8 cellular contexts compared by ENCODE assay signal in genomic region chr2:160406591-160407392, GRCh38.
A peak's percentile ranks its signal among the peaks of the same experiment; 100 is the strongest.
DNase-seq lines count a peak whose midpoint lies in the region; ATAC-seq and TF ChIP-seq lines count a peak whose summit lies in the region.

No MANE protein-coding gene starts in this region.

- H3K4me1 Mint-ChIP-seq in activated CD4-positive, alpha-beta T cell treated with anti-CD3 and anti-CD28 coated beads, Interleukin-2, amount 10 ng/mL, durations not matched to agents 24 days and 14 days = peaks cover 69% of the 10 kb centered on the region
- H3K4me1 Mint-ChIP-seq in memory B cell = peaks cover 54% of the 10 kb centered on the region

- peaks cover 4% of the 10 kb centered on the region for H3K27me3 Mint-ChIP-seq in activated CD4-positive, alpha-beta T cell treated with anti-CD3 and anti-CD28 coated beads, Interleukin-2, amount 10 ng/mL, durations not matched to agents 24 days and 14 days
- no peaks in the 10 kb centered on the region for H3K27me3 Mint-ChIP-seq in memory B cell

- peaks cover 24% of the 10 kb centered on the region for H3K4me1 ChIP-seq in ectodermal cell (ENCODE audit: control insufficient read depth, insufficient read depth, low read length)

- DNase-seq in NCI-H345 (lab: John Stamatoyannopoulos, UW) (peak; percentile 33), memory B cell (ENCODE audit: low spot score in 2 of 2) (peak; percentile 75 to 77), GM19240 (ENCODE audit: insufficient read length, low spot score) (no peak)
- peak; percentile 92 for DNase-seq in activated CD4-positive, alpha-beta T cell treated with anti-CD3 and anti-CD28 coated beads, Interleukin-2, amount 10 ng/mL, durations not matched to agents 24 days and 14 days
- peak; percentile 57 for DNase-seq in stimulated activated CD8-positive, alpha-beta memory T cell treated with anti-CD3 and anti-CD28 coated beads, Interleukin-12 subunit alpha, Interleukin-12 subunit beta, amount 100 ng/mL, for 1 hour (ENCODE audit: low read depth)

- peak overlapping the region; percentile 70 for H3K4me3 ChIP-seq in ectodermal cell (ENCODE audit: insufficient read depth, low read depth, low read length)

- no peaks in the 10 kb centered on the region for H3K36me3 ChIP-seq in ectodermal cell (ENCODE audit: control insufficient read depth, insufficient read depth, low read length)

- peak; percentile 57 for ATAC-seq in GM18505 (IDR thresholded peaks at IDR 0.05; ENCODE audit: unreplicated experiment)
- ATAC-seq in HG02852 (IDR thresholded peaks at IDR 0.05; ENCODE audit: unreplicated experiment) = peak; percentile 68
- peak; percentile 77 for ATAC-seq in memory B cell (ENCODE audit: low read depth)

- no peaks in the 10 kb centered on the region for H3K9me3 Mint-ChIP-seq in activated CD4-positive, alpha-beta T cell treated with anti-CD3 and anti-CD28 coated beads, Interleukin-2, amount 10 ng/mL, durations not matched to agents 24 days and 14 days
- H3K9me3 Mint-ChIP-seq in memory B cell = no peaks in the 10 kb centered on the region

- no peak for TF ChIP-seq POLR2A in GM18505 (IDR thresholded peaks at IDR 0.05; ENCODE audit: borderline replicate concordance, extremely low read depth, insufficient read depth, insufficient read length)

- intact Hi-C loops in activated CD4-positive, alpha-beta T cell treated with anti-CD3 and anti-CD28 coated beads, Interleukin-2, amount 10 ng/mL, durations not matched to agents 24 days and 14 days (cut with micrococcal nuclease) = loop anchor here (1.0 to 5.0 kb wide), 10 partner anchors 12 to 1546 kb away; partner anchors contain the start of genes RBMS1 and TANK

- WGBS in ectodermal cell, 2 experiments = 0% methylated on average over 38 to 39 of the region's 39 CpGs

- H3K9me3 ChIP-seq in ectodermal cell (ENCODE audit: control insufficient read depth, low read length) = no peaks in the 10 kb centered on the region

- peak overlapping the region; percentile 89 for H3K27ac Mint-ChIP-seq in activated CD4-positive, alpha-beta T cell treated with anti-CD3 and anti-CD28 coated beads, Interleukin-2, amount 10 ng/mL, durations not matched to agents 24 days and 14 days
- peak overlapping the region; percentile 92 for H3K27ac Mint-ChIP-seq in memory B cell

- peak overlapping the region; percentile 98 for H3K4me3 Mint-ChIP-seq in activated CD4-positive, alpha-beta T cell treated with anti-CD3 and anti-CD28 coated beads, Interleukin-2, amount 10 ng/mL, durations not matched to agents 24 days and 14 days
- H3K4me3 Mint-ChIP-seq in memory B cell = peak overlapping the region; percentile 84

- peak overlapping the region; percentile 79 for H3K27ac ChIP-seq in ectodermal cell (ENCODE audit: insufficient read depth, low read depth, low read length, poor library complexity, severe bottlenecking)

- peaks cover 20% of the 10 kb centered on the region for H3K36me3 Mint-ChIP-seq in activated CD4-positive, alpha-beta T cell treated with anti-CD3 and anti-CD28 coated beads, Interleukin-2, amount 10 ng/mL, durations not matched to agents 24 days and 14 days (ENCODE audit: low read depth)
- H3K36me3 Mint-ChIP-seq in memory B cell = peaks cover 1% of the 10 kb centered on the region

- peaks cover 36% of the 10 kb centered on the region for H3K27me3 ChIP-seq in ectodermal cell (ENCODE audit: control insufficient read depth, insufficient read depth, low read length, poor library complexity, severe bottlenecking)
